1 cellular context compared by ENCODE assay signal in genomic region chr11:125179895-125180294, GRCh38.
TF ChIP-seq lines count a peak whose summit lies in the region.

No MANE protein-coding gene starts in this region.

TF ChIP-seq in HEK293, 187 proteins besides CTCF, POLR2A, EP300 and RAD21:
- no peak for TF ChIP-seq ZSCAN5A (tag by site-specific recombination; IDR thresholded peaks at IDR 0.05)
- TF ChIP-seq ZNF48 (tag by site-specific recombination; IDR thresholded peaks at IDR 0.05) = no peak
- TF ChIP-seq OVOL3 (tag by site-specific recombination; IDR thresholded peaks at IDR 0.05) = no peak
- TF ChIP-seq PRDM1 (tag by site-specific recombination; IDR thresholded peaks at IDR 0.05) = 0 out of 2 replicates have a peak, but pooled peaks have one; percentile 6
- no peak for TF ChIP-seq KLF8 (tag by site-specific recombination; IDR thresholded peaks at IDR 0.05)
- TF ChIP-seq ZNF510 (tag by site-specific recombination; IDR thresholded peaks at IDR 0.05; ENCODE audit: insufficient replicate concordance) = no peak
